In the genomic region with DNA sequence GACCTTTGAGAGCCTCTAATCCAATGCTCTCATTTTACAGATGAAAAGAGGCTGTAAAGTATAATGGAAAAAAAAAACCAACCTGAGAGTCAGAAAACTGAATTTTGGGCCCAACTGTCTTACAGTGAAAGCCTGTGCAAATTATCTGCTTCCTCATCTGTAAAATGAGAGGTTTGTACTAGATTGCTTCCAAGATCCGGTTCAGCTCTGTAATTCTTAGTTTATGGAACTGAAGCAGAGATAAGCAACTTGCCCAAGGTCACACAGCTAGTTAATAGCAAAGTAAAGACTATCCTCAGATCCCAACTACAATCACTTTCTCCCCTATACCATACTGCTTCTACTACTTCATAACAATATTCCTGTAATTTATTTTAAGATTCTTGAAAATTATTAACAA, we compare ENCODE assay signal across 14 cellular contexts.
DNase-seq lines count a peak whose midpoint lies in the region; ATAC-seq lines count a peak whose summit lies in the region.
"Had no signal": no experiment of that assay in that cellular context is flagged by ENCODE, and none has a peak within 500 bp of the region (broad histone marks: within the 10 kb centered on the region; RNA-seq: fewer than 3 reads in every experiment).

No MANE protein-coding gene starts in this region.

- H3K4me1 ChIP-seq in adipocyte (ENCODE audit: control insufficient read depth, insufficient read depth, low read length) = peaks cover 30% of the 10 kb centered on the region

- no peak for DNase-seq in activated T-cell treated with anti-CD3 and anti-CD28 coated beads, Interleukin-2, amount 50 U/mL, for 24 hours
- no peak for DNase-seq in activated T-cell treated with anti-CD3 and anti-CD28 coated beads for 4 hours
- peak; percentile 49 for DNase-seq in MV-4-11 (lab: John Stamatoyannopoulos, UW)
- no peak for DNase-seq in adipocyte (ENCODE audit: low read depth)
- DNase-seq in stimulated activated naive B cell treated with anti-CD40 and anti-IgM and Interleukin-4, amounts not matched to agents 10 μg/mL and 1 μg/mL and 100 μg/mL, for 72 hours = no peak
- no peak for DNase-seq in GM03348 (ENCODE audit: low spot score)
- DNase-seq: activated CD8-positive, alpha-beta memory T cell treated with anti-CD3 and anti-CD28 coated beads for 24 hours; NCI-H1436; T-cell; thyroid gland had no signal

- no peak overlapping the region for H3K4me3 Mint-ChIP-seq in activated T-cell treated with anti-CD3 and anti-CD28 coated beads, Interleukin-2, amount 50 U/mL, for 24 hours
- H3K4me3 Mint-ChIP-seq in stimulated activated naive B cell treated with anti-CD40 and anti-IgM and Interleukin-4, amounts not matched to agents 10 μg/mL and 1 μg/mL and 100 μg/mL, for 72 hours = peak overlapping the region in 1 of 2 donors; percentile 41
- H3K4me3 Mint-ChIP-seq: nephron had no signal

- peak overlapping the region; percentile 59 for H3K27ac Mint-ChIP-seq in activated T-cell treated with anti-CD3 and anti-CD28 coated beads, Interleukin-2, amount 50 U/mL, for 24 hours
- peak overlapping the region; percentile 62 for H3K27ac Mint-ChIP-seq in stimulated activated naive B cell treated with anti-CD40 and anti-IgM and Interleukin-4, amounts not matched to agents 10 μg/mL and 1 μg/mL and 100 μg/mL, for 72 hours
- H3K27ac Mint-ChIP-seq: nephron, T-cell had no signal

- H3K27me3 Mint-ChIP-seq in activated T-cell treated with anti-CD3 and anti-CD28 coated beads, Interleukin-2, amount 50 U/mL, for 24 hours = no peaks in the 10 kb centered on the region
- H3K27me3 Mint-ChIP-seq in stimulated activated naive B cell treated with anti-CD40 and anti-IgM and Interleukin-4, amounts not matched to agents 10 μg/mL and 1 μg/mL and 100 μg/mL, for 72 hours = no peaks in the 10 kb centered on the region
- H3K27me3 Mint-ChIP-seq: T-cell had no signal

- no peaks in the 10 kb centered on the region for H3K27me3 ChIP-seq in adipocyte (replicated peaks; ENCODE audit: control insufficient read depth, insufficient read depth, low read length)
- H3K27me3 ChIP-seq: thyroid gland had no signal

- H3K9me3 Mint-ChIP-seq in activated T-cell treated with anti-CD3 and anti-CD28 coated beads, Interleukin-2, amount 50 U/mL, for 24 hours = no peaks in the 10 kb centered on the region
- H3K9me3 Mint-ChIP-seq in stimulated activated naive B cell treated with anti-CD40 and anti-IgM and Interleukin-4, amounts not matched to agents 10 μg/mL and 1 μg/mL and 100 μg/mL, for 72 hours = peaks cover 0 to 4% of the 10 kb centered on the region in 2 donors
- H3K9me3 Mint-ChIP-seq: nephron, T-cell had no signal

- H3K9me3 ChIP-seq in adipocyte (ENCODE audit: control insufficient read depth, low read length) = no peaks in the 10 kb centered on the region
- H3K9me3 ChIP-seq: thyroid gland had no signal

- peak; percentile 26 to 60 for ATAC-seq in stimulated activated naive B cell treated with anti-CD40 and anti-IgM and Interleukin-4, amounts not matched to agents 10 μg/mL and 1 μg/mL and 100 μg/mL, for 72 hours (replicated peaks)
- no peak for ATAC-seq in HG03097 (IDR thresholded peaks at IDR 0.05; ENCODE audit: low FRiP score, unreplicated experiment)
- ATAC-seq in HG02623 (IDR thresholded peaks at IDR 0.05; ENCODE audit: unreplicated experiment) = no peak
- ATAC-seq: T-cell had no signal

- no peak overlapping the region for H3K4me3 ChIP-seq in adipocyte (ENCODE audit: low read length)
- H3K4me3 ChIP-seq: skin epidermis, thyroid gland had no signal

- H3K36me3 ChIP-seq in adipocyte (ENCODE audit: control insufficient read depth, insufficient read depth, low read length, severe bottlenecking) = no peaks in the 10 kb centered on the region
- H3K36me3 ChIP-seq: thyroid gland had no signal

- peaks cover 18% of the 10 kb centered on the region for H3K36me3 Mint-ChIP-seq in activated T-cell treated with anti-CD3 and anti-CD28 coated beads, Interleukin-2, amount 50 U/mL, for 24 hours (ENCODE audit: low read depth)
- H3K36me3 Mint-ChIP-seq in stimulated activated naive B cell treated with anti-CD40 and anti-IgM and Interleukin-4, amounts not matched to agents 10 μg/mL and 1 μg/mL and 100 μg/mL, for 72 hours = peaks cover 15 to 17% of the 10 kb centered on the region in 2 donors
- H3K36me3 Mint-ChIP-seq: T-cell had no signal

- peaks cover 82% of the 10 kb centered on the region for H3K4me1 Mint-ChIP-seq in activated T-cell treated with anti-CD3 and anti-CD28 coated beads, Interleukin-2, amount 50 U/mL, for 24 hours (ENCODE audit: low read depth)
- H3K4me1 Mint-ChIP-seq in stimulated activated naive B cell treated with anti-CD40 and anti-IgM and Interleukin-4, amounts not matched to agents 10 μg/mL and 1 μg/mL and 100 μg/mL, for 72 hours = peaks cover 31 to 77% of the 10 kb centered on the region in 2 donors

- peak overlapping the region; percentile 4 for H3K9ac ChIP-seq in adipocyte (ENCODE audit: low read length)

Comparison
In these comparisons a context has a peak if more than half of its experiments do, and no peak if none do; other contexts are left out.
1. ATAC-seq: peak in stimulated activated naive B cell treated with anti-CD40 and anti-IgM and Interleukin-4, amounts not matched to agents 10 μg/mL and 1 μg/mL and 100 μg/mL, for 72 hours (2 of 2); none in HG03097 (single experiment) and HG02623 (single experiment).